Comparison of ENCODE assay signal across 1 cellular context in the genomic region with DNA sequence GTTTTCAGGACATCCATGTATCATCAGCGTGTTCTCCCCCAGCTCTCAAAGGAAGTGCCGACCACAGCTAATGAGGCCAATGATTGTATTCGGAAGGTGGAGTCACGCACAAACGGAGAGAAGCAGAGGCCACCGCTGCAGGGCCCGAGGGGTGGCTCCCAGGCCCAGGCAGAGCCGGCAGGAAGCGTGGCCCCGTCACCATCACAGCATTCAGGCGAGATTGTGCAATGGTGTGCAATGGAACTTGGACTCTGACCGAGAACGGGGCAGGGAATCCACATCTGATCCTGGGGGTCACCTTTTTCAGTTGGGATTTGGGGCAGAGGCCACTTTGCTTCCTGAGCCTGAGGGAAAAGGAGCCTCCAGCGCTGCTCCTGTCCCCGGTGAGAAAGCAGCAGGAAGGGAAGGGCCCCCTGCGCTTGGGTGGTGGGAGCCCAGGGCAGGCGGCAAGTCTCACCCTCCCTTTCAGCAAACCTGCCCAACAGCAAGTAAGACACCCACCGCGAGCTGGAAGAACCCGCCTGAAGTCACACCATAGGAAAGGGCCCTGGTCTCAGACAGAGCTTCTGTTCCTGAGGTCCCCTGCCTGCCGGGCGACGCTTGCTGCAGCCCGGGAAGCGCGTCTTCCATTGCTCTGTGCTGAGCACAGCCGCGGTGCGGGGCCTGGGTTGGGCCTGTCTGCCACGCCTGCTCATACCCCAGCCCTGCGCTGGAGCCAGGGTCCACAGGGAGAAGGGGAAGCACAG.
TF ChIP-seq lines count a peak whose summit lies in the region.

No MANE protein-coding gene starts in this region.

TF ChIP-seq in HepG2, 621 proteins besides CTCF, POLR2A, EP300 and RAD21 (continued from another document and continues in another):
- TF ChIP-seq, protein P1, sequence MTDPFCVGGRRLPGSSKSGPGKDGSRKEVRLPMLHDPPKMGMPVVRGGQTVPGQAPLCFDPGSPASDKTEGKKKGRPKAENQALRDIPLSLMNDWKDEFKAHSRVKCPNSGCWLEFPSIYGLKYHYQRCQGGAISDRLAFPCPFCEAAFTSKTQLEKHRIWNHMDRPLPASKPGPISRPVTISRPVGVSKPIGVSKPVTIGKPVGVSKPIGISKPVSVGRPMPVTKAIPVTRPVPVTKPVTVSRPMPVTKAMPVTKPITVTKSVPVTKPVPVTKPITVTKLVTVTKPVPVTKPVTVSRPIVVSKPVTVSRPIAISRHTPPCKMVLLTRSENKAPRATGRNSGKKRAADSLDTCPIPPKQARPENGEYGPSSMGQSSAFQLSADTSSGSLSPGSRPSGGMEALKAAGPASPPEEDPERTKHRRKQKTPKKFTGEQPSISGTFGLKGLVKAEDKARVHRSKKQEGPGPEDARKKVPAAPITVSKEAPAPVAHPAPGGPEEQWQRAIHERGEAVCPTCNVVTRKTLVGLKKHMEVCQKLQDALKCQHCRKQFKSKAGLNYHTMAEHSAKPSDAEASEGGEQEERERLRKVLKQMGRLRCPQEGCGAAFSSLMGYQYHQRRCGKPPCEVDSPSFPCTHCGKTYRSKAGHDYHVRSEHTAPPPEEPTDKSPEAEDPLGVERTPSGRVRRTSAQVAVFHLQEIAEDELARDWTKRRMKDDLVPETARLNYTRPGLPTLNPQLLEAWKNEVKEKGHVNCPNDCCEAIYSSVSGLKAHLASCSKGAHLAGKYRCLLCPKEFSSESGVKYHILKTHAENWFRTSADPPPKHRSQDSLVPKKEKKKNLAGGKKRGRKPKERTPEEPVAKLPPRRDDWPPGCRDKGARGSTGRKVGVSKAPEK (CRISPR knock-in tag; IDR thresholded peaks at IDR 0.05; ENCODE audit: borderline replicate concordance): no peak
- TF ChIP-seq ZNF792 (CRISPR knock-in tag; IDR thresholded peaks at IDR 0.05) (peak; percentile 67; the same call in 1 of the 2 replicates), POGZ (CRISPR knock-in tag; IDR thresholded peaks at IDR 0.05) (peak; percentile 79), RBAK (CRISPR knock-in tag; IDR thresholded peaks at IDR 0.05) (0 out of 2 replicates have a peak, but pooled peaks have one; percentile 23), NRL (CRISPR knock-in tag; IDR thresholded peaks at IDR 0.05; ENCODE audit: borderline replicate concordance) (0 out of 2 replicates have a peak, but pooled peaks have one; percentile 35), MED1 (CRISPR knock-in tag; IDR thresholded peaks at IDR 0.05) (peak; percentile 55; the same call in 1 of the 2 replicates), TARDBP (CRISPR knock-in tag; IDR thresholded peaks at IDR 0.05) (peak; percentile 71; the same call in 1 of the 2 replicates), ESRRA (CRISPR knock-in tag; IDR thresholded peaks at IDR 0.05; ENCODE audit: low read depth) (peak; percentile 99), THAP11 (CRISPR knock-in tag; IDR thresholded peaks at IDR 0.05) (peak; percentile 45; the same call in 1 of the 2 replicates), GATAD2A (CRISPR knock-in tag; IDR thresholded peaks at IDR 0.05) (peak; percentile 61; the same call in 1 of the 2 replicates), ZNF790 (CRISPR knock-in tag; IDR thresholded peaks at IDR 0.05; ENCODE audit: borderline replicate concordance) (no peak), ZNF460 (CRISPR knock-in tag; IDR thresholded peaks at IDR 0.05; ENCODE audit: borderline replicate concordance) (no peak), SOX6 (IDR thresholded peaks at IDR 0.05) (no peak), SOX6 (CRISPR knock-in tag; IDR thresholded peaks at IDR 0.05) (peak; percentile 54), ATF7 (IDR thresholded peaks at IDR 0.05) (no peak), ATF7 (CRISPR knock-in tag; IDR thresholded peaks at IDR 0.05) (no peak), ZNF430 (CRISPR knock-in tag; IDR thresholded peaks at IDR 0.05) (no peak), ZNF431 (CRISPR knock-in tag; IDR thresholded peaks at IDR 0.05; ENCODE audit: borderline replicate concordance, low read depth) (no peak), ZNF562 (CRISPR knock-in tag; IDR thresholded peaks at IDR 0.05; ENCODE audit: borderline replicate concordance) (no peak), ZNF329 (CRISPR knock-in tag; IDR thresholded peaks at IDR 0.05; ENCODE audit: low read depth) (no peak), RFX5 (IDR thresholded peaks at IDR 0.05; ENCODE audit: low read depth, low read length) (no peak), REL (CRISPR knock-in tag; conservative IDR thresholded peaks at IDR 0.05) (no peak), TBX2 (CRISPR knock-in tag; IDR thresholded peaks at IDR 0.05; ENCODE audit: borderline replicate concordance) (peak; percentile 39; the same call in 1 of the 2 replicates), HDAC2 (CRISPR knock-in tag; IDR thresholded peaks at IDR 0.05) (peak; percentile 68), NCOR1 (IDR thresholded peaks at IDR 0.05; ENCODE audit: borderline replicate concordance, low read length) (peak; percentile 87), ZNF547 (CRISPR knock-in tag; IDR thresholded peaks at IDR 0.05) (no peak), HNF4A (CRISPR knock-in tag; IDR thresholded peaks at IDR 0.05) (peak; percentile 97), POLR2AphosphoS2 (IDR thresholded peaks at IDR 0.05; ENCODE audit: low read depth, low read length) (no peak)
- TF ChIP-seq, protein P2, sequence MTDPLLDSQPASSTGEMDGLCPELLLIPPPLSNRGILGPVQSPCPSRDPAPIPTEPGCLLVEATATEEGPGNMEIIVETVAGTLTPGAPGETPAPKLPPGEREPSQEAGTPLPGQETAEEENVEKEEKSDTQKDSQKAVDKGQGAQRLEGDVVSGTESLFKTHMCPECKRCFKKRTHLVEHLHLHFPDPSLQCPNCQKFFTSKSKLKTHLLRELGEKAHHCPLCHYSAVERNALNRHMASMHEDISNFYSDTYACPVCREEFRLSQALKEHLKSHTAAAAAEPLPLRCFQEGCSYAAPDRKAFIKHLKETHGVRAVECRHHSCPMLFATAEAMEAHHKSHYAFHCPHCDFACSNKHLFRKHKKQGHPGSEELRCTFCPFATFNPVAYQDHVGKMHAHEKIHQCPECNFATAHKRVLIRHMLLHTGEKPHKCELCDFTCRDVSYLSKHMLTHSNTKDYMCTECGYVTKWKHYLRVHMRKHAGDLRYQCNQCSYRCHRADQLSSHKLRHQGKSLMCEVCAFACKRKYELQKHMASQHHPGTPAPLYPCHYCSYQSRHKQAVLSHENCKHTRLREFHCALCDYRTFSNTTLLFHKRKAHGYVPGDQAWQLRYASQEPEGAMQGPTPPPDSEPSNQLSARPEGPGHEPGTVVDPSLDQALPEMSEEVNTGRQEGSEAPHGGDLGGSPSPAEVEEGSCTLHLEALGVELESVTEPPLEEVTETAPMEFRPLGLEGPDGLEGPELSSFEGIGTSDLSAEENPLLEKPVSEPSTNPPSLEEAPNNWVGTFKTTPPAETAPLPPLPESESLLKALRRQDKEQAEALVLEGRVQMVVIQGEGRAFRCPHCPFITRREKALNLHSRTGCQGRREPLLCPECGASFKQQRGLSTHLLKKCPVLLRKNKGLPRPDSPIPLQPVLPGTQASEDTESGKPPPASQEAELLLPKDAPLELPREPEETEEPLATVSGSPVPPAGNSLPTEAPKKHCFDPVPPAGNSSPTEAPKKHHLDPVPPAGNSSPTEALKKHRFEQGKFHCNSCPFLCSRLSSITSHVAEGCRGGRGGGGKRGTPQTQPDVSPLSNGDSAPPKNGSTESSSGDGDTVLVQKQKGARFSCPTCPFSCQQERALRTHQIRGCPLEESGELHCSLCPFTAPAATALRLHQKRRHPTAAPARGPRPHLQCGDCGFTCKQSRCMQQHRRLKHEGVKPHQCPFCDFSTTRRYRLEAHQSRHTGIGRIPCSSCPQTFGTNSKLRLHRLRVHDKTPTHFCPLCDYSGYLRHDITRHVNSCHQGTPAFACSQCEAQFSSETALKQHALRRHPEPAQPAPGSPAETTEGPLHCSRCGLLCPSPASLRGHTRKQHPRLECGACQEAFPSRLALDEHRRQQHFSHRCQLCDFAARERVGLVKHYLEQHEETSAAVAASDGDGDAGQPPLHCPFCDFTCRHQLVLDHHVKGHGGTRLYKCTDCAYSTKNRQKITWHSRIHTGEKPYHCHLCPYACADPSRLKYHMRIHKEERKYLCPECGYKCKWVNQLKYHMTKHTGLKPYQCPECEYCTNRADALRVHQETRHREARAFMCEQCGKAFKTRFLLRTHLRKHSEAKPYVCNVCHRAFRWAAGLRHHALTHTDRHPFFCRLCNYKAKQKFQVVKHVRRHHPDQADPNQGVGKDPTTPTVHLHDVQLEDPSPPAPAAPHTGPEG (CRISPR knock-in tag; IDR thresholded peaks at IDR 0.05): no peak
- TF ChIP-seq, protein P3, sequence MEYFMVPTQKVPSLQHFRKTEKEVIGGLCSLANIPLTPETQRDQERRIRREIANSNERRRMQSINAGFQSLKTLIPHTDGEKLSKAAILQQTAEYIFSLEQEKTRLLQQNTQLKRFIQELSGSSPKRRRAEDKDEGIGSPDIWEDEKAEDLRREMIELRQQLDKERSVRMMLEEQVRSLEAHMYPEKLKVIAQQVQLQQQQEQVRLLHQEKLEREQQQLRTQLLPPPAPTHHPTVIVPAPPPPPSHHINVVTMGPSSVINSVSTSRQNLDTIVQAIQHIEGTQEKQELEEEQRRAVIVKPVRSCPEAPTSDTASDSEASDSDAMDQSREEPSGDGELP (IDR thresholded peaks at IDR 0.05; ENCODE audit: borderline replicate concordance, low read depth): peak; percentile 52; the same call in 1 of the 2 replicates
- TF ChIP-seq, protein P4, sequence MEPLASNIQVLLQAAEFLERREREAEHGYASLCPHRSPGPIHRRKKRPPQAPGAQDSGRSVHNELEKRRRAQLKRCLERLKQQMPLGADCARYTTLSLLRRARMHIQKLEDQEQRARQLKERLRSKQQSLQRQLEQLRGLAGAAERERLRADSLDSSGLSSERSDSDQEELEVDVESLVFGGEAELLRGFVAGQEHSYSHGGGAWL (CRISPR knock-in tag; IDR thresholded peaks at IDR 0.05): no peak
- TF ChIP-seq, protein P5, sequence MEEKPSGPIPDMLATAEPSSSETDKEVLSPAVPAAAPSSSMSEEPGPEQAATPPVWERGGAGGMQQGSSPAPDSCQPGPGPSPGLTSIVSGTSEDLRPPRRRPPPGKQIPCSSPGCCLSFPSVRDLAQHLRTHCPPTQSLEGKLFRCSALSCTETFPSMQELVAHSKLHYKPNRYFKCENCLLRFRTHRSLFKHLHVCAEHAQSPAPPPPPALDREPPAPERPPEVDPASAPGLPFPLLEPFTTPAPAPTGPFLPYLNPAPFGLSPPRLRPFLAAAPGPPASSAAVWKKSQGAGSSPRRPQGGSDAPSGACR (CRISPR knock-in tag; IDR thresholded peaks at IDR 0.05): 0 out of 2 replicates have a peak, but pooled peaks have one; percentile 50
- TF ChIP-seq, protein P6, sequence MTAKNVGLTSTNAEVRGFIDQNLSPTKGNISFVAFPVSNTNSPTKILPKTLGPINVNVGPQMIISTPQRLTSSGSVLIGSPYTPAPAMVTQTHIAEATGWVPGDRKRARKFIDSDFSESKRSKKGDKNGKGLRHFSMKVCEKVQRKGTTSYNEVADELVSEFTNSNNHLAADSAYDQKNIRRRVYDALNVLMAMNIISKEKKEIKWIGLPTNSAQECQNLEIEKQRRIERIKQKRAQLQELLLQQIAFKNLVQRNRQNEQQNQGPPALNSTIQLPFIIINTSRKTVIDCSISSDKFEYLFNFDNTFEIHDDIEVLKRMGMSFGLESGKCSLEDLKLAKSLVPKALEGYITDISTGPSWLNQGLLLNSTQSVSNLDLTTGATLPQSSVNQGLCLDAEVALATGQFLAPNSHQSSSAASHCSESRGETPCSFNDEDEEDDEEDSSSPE (CRISPR knock-in tag; IDR thresholded peaks at IDR 0.05): 0 out of 2 replicates have a peak, but pooled peaks have one; percentile 20
- TF ChIP-seq, protein P7, sequence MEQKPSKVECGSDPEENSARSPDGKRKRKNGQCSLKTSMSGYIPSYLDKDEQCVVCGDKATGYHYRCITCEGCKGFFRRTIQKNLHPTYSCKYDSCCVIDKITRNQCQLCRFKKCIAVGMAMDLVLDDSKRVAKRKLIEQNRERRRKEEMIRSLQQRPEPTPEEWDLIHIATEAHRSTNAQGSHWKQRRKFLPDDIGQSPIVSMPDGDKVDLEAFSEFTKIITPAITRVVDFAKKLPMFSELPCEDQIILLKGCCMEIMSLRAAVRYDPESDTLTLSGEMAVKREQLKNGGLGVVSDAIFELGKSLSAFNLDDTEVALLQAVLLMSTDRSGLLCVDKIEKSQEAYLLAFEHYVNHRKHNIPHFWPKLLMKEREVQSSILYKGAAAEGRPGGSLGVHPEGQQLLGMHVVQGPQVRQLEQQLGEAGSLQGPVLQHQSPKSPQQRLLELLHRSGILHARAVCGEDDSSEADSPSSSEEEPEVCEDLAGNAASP (CRISPR knock-in tag; IDR thresholded peaks at IDR 0.05; ENCODE audit: borderline replicate concordance): peak; percentile 21; the same call in 1 of the 2 replicates
- TF ChIP-seq, protein P8, sequence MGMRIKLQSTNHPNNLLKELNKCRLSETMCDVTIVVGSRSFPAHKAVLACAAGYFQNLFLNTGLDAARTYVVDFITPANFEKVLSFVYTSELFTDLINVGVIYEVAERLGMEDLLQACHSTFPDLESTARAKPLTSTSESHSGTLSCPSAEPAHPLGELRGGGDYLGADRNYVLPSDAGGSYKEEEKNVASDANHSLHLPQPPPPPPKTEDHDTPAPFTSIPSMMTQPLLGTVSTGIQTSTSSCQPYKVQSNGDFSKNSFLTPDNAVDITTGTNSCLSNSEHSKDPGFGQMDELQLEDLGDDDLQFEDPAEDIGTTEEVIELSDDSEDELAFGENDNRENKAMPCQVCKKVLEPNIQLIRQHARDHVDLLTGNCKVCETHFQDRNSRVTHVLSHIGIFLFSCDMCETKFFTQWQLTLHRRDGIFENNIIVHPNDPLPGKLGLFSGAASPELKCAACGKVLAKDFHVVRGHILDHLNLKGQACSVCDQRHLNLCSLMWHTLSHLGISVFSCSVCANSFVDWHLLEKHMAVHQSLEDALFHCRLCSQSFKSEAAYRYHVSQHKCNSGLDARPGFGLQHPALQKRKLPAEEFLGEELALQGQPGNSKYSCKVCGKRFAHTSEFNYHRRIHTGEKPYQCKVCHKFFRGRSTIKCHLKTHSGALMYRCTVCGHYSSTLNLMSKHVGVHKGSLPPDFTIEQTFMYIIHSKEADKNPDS (CRISPR knock-in tag; IDR thresholded peaks at IDR 0.05): no peak
- TF ChIP-seq, protein P9, sequence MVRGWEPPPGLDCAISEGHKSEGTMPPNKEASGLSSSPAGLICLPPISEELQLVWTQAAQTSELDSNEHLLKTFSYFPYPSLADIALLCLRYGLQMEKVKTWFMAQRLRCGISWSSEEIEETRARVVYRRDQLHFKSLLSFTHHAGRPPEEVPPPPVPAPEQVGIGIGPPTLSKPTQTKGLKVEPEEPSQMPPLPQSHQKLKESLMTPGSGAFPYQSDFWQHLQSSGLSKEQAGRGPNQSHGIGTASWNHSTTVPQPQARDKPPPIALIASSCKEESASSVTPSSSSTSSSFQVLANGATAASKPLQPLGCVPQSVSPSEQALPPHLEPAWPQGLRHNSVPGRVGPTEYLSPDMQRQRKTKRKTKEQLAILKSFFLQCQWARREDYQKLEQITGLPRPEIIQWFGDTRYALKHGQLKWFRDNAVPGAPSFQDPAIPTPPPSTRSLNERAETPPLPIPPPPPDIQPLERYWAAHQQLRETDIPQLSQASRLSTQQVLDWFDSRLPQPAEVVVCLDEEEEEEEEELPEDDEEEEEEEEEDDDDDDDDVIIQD (CRISPR knock-in tag; IDR thresholded peaks at IDR 0.05; ENCODE audit: low read depth): 0 out of 2 replicates have a peak, but pooled peaks have one; percentile 42
- TF ChIP-seq, protein P10, sequence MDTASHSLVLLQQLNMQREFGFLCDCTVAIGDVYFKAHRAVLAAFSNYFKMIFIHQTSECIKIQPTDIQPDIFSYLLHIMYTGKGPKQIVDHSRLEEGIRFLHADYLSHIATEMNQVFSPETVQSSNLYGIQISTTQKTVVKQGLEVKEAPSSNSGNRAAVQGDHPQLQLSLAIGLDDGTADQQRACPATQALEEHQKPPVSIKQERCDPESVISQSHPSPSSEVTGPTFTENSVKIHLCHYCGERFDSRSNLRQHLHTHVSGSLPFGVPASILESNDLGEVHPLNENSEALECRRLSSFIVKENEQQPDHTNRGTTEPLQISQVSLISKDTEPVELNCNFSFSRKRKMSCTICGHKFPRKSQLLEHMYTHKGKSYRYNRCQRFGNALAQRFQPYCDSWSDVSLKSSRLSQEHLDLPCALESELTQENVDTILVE (CRISPR knock-in tag; IDR thresholded peaks at IDR 0.05): no peak
